16 cellular contexts compared by ENCODE assay signal in genomic region chr5:125317546-125317995, GRCh38.
DNase-seq lines count a peak whose midpoint lies in the region; ATAC-seq and TF ChIP-seq lines count a peak whose summit lies in the region.
"Had no signal": no experiment of that assay in that cellular context is flagged by ENCODE, and none has a peak within 500 bp of the region (broad histone marks: within the 10 kb centered on the region; RNA-seq: fewer than 3 reads in every experiment).

No MANE protein-coding gene starts in this region.

- H3K27me3 Mint-ChIP-seq in type B pancreatic cell, result no peaks in the 10 kb centered on the region
- H3K27me3 Mint-ChIP-seq: effector memory CD8-positive, alpha-beta T cell; T-helper 17 cell had no signal

- no peak overlapping the region for H3K27ac ChIP-seq in iPS-20b (ENCODE audit: low read length)
- H3K27ac ChIP-seq: gastrocnemius medialis, upper lobe of right lung had no signal

- H3K4me1 Mint-ChIP-seq in type B pancreatic cell (ENCODE audit: unreplicated experiment), result peaks cover 18% of the 10 kb centered on the region
- H3K4me1 Mint-ChIP-seq: T-helper 17 cell had no signal

- peaks cover 6% of the 10 kb centered on the region for H3K36me3 Mint-ChIP-seq in type B pancreatic cell

- H3K9ac ChIP-seq in iPS-20b (ENCODE audit: low read depth, low read length), result peak overlapping the region; percentile 43; the same call in 1 of the 2 replicates

- H3K4me1 ChIP-seq in iPS-20b (ENCODE audit: insufficient read depth, low read length), result peaks cover 25% of the 10 kb centered on the region
- H3K4me1 ChIP-seq: gastrocnemius medialis, upper lobe of right lung had no signal

- DNase-seq in NCI-H2227 treated with DMSO at 0.1 percent for 48 hours (lab: John Stamatoyannopoulos, UW), result peak; percentile 99
- no peak for DNase-seq in NCI-H2227 (lab: John Stamatoyannopoulos, UW; ENCODE audit: unreplicated experiment)
- DNase-seq in NCI-H69 (lab: John Stamatoyannopoulos, UW), result peak; percentile 100
- no peak for DNase-seq in type B pancreatic cell (ENCODE audit: extremely low spot score, unreplicated experiment)
- DNase-seq in effector CD8-positive, alpha-beta T cell (lab: John Stamatoyannopoulos, UW), result no peak
- DNase-seq: activated CD4-positive, alpha-beta T cell treated with anti-CD3 and anti-CD28 coated beads, Interleukin-2, amount 50 U/mL, for 48 hours; activated effector memory CD4-positive, alpha-beta T cell treated with Interleukin-2 at 50 U/mL for 16 hours; effector memory CD8-positive, alpha-beta T cell; gastrocnemius medialis; left colon; MV-4-11; T-helper 17 cell; upper lobe of right lung had no signal

- H3K27ac Mint-ChIP-seq in type B pancreatic cell, result peak overlapping the region; percentile 8
- H3K27ac Mint-ChIP-seq: effector memory CD8-positive, alpha-beta T cell; T-helper 17 cell had no signal

- peaks cover 12% of the 10 kb centered on the region for H3K9me3 ChIP-seq in iPS-20b (ENCODE audit: insufficient read depth, low read depth, low read length)
- H3K9me3 ChIP-seq: gastrocnemius medialis, upper lobe of right lung had no signal

- no peaks in the 10 kb centered on the region for H3K27me3 ChIP-seq in iPS-20b (ENCODE audit: insufficient read depth, low read length)
- H3K27me3 ChIP-seq: gastrocnemius medialis, upper lobe of right lung had no signal

- H3K9me3 Mint-ChIP-seq in type B pancreatic cell, result peaks cover 8% of the 10 kb centered on the region

- H3K36me3 ChIP-seq in iPS-20b (ENCODE audit: insufficient read depth, low read depth, low read length), result no peaks in the 10 kb centered on the region
- H3K36me3 ChIP-seq: gastrocnemius medialis, upper lobe of right lung had no signal

- no peak for ATAC-seq in GM19452 (IDR thresholded peaks at IDR 0.05; ENCODE audit: unreplicated experiment)
- no peak for ATAC-seq in HG03280 (IDR thresholded peaks at IDR 0.05; ENCODE audit: unreplicated experiment)
- ATAC-seq: effector memory CD8-positive, alpha-beta T cell; gastrocnemius medialis; left colon; T-helper 17 cell; upper lobe of right lung had no signal

- no peak for TF ChIP-seq CTCF in type B pancreatic cell (conservative IDR thresholded peaks at IDR 0.05)

- H3K4me3 Mint-ChIP-seq in type B pancreatic cell, result peak overlapping the region; percentile 48
- H3K4me3 Mint-ChIP-seq: effector memory CD8-positive, alpha-beta T cell; T-helper 17 cell had no signal

- H3K4me3 ChIP-seq in iPS-20b (ENCODE audit: low read length), result peak overlapping the region; percentile 41; the same call in 1 of the 2 replicates
- H3K4me3 ChIP-seq: gastrocnemius medialis, upper lobe of right lung had no signal

Comparison
In these comparisons a context has a peak if more than half of its experiments do, and no peak if none do; other contexts are left out.
1. DNase-seq: peak in NCI-H2227 treated with DMSO at 0.1 percent for 48 hours (single experiment) and NCI-H69 (single experiment); none in NCI-H2227 (single experiment), type B pancreatic cell (single experiment) and effector CD8-positive, alpha-beta T cell (single experiment).